Comparison of ENCODE assay signal across 8 cellular contexts in genomic region chrX:3843522-3844145, GRCh38.
DNase-seq lines count a peak whose midpoint lies in the region; ATAC-seq and TF ChIP-seq lines count a peak whose summit lies in the region.
"Not testable (repeated sequence)": the region's sequence is repeated elsewhere in the genome, so short reads cannot be mapped to it uniquely, and the experiment has no call there.

No MANE protein-coding gene starts in this region.

- H3K27ac ChIP-seq in CD4-positive, alpha-beta T cell (ENCODE audit: low read depth, low read length); cardiac muscle cell: not testable (repeated sequence)

- CTCF ChIA-PET in CD4-positive, alpha-beta T cell (lab: Charles Lee); activated CD8-positive, alpha-beta T cell treated with anti-CD3 and anti-CD28 coated beads, Interleukin-2, amount 10 ng/mL, durations not matched to agents 7 days and 5 days (lab: Charles Lee): not testable (repeated sequence)

- H3K36me3 ChIP-seq in cardiac muscle cell = not testable (repeated sequence)

- not testable (repeated sequence) for DNase-seq in CD4-positive, alpha-beta T cell; activated CD8-positive, alpha-beta T cell treated with anti-CD3 and anti-CD28 coated beads, Interleukin-2, amount 10 ng/mL, durations not matched to agents 7 days and 5 days; cardiac muscle cell (ENCODE audit: low read depth in 1 of 2, low spot score in 1 of 2); omental fat pad (ENCODE audit: low spot score)

- not testable (repeated sequence) for H3K27ac Mint-ChIP-seq in CD4-positive, alpha-beta T cell; activated CD8-positive, alpha-beta T cell treated with anti-CD3 and anti-CD28 coated beads, Interleukin-2, amount 10 ng/mL, durations not matched to agents 7 days and 5 days

- H3K27me3 ChIP-seq in CD4-positive, alpha-beta T cell (ENCODE audit: control insufficient read depth, insufficient read depth, low read length); cardiac muscle cell: not testable (repeated sequence)

- not testable (repeated sequence) for H3K36me3 Mint-ChIP-seq in CD4-positive, alpha-beta T cell (ENCODE audit: low read depth); activated CD8-positive, alpha-beta T cell treated with anti-CD3 and anti-CD28 coated beads, Interleukin-2, amount 10 ng/mL, durations not matched to agents 7 days and 5 days (ENCODE audit: low read depth)

- intact Hi-C loops in CD4-positive, alpha-beta T cell (cut with DNase I, micrococcal nuclease) = not testable (repeated sequence)

- not testable (repeated sequence) for H3K4me1 ChIP-seq in cardiac muscle cell (ENCODE audit: low read depth)

- H3K4me3 ChIP-seq in cardiac muscle cell = peak overlapping the region; percentile 65

- POLR2A ChIA-PET in CD4-positive, alpha-beta T cell (lab: Charles Lee); activated CD8-positive, alpha-beta T cell treated with anti-CD3 and anti-CD28 coated beads, Interleukin-2, amount 10 ng/mL, durations not matched to agents 7 days and 5 days (lab: Charles Lee): not testable (repeated sequence)

- TF ChIP-seq CTCF in CD4-positive, alpha-beta T cell (IDR thresholded peaks at IDR 0.05); cardiac muscle cell (IDR thresholded peaks at IDR 0.05; ENCODE audit: low read depth, low read length); omental fat pad (IDR thresholded peaks at IDR 0.05): not testable (repeated sequence)

- H3K4me1 Mint-ChIP-seq in CD4-positive, alpha-beta T cell (ENCODE audit: low read depth); activated CD8-positive, alpha-beta T cell treated with anti-CD3 and anti-CD28 coated beads, Interleukin-2, amount 10 ng/mL, durations not matched to agents 7 days and 5 days (ENCODE audit: low read depth): not testable (repeated sequence)

- not testable (repeated sequence) for H3K9me3 ChIP-seq in CD4-positive, alpha-beta T cell (ENCODE audit: control insufficient read depth, low read length); cardiac muscle cell (ENCODE audit: low read depth)

- not testable (repeated sequence) for H3K4me3 Mint-ChIP-seq in CD4-positive, alpha-beta T cell; activated CD8-positive, alpha-beta T cell treated with anti-CD3 and anti-CD28 coated beads, Interleukin-2, amount 10 ng/mL, durations not matched to agents 7 days and 5 days

- H3K27me3 Mint-ChIP-seq in CD4-positive, alpha-beta T cell; activated CD8-positive, alpha-beta T cell treated with anti-CD3 and anti-CD28 coated beads, Interleukin-2, amount 10 ng/mL, durations not matched to agents 7 days and 5 days (ENCODE audit: low read depth): not testable (repeated sequence)

- not testable (repeated sequence) for H3K9me3 Mint-ChIP-seq in CD4-positive, alpha-beta T cell; activated CD8-positive, alpha-beta T cell treated with anti-CD3 and anti-CD28 coated beads, Interleukin-2, amount 10 ng/mL, durations not matched to agents 7 days and 5 days (ENCODE audit: insufficient read depth)

- ATAC-seq in CD4-positive, alpha-beta T cell (ENCODE audit: poor library complexity) = peak; percentile 97
- peak; percentile 97 for ATAC-seq in GM19025 (IDR thresholded peaks at IDR 0.05; ENCODE audit: low read depth, unreplicated experiment)
- ATAC-seq in GM21717 (IDR thresholded peaks at IDR 0.05; ENCODE audit: unreplicated experiment) = peak; percentile 93
- ATAC-seq in HG02981 (IDR thresholded peaks at IDR 0.05; ENCODE audit: unreplicated experiment) = peak; percentile 91
- ATAC-seq in HG03521 (IDR thresholded peaks at IDR 0.05; ENCODE audit: unreplicated experiment) = peak; percentile 90
- ATAC-seq in activated CD8-positive, alpha-beta T cell treated with anti-CD3 and anti-CD28 coated beads, Interleukin-2, amount 10 ng/mL, durations not matched to agents 7 days and 5 days = peak; percentile 94
- ATAC-seq in omental fat pad (ENCODE audit: low FRiP score) = peak; percentile 66
